In genomic region chr2:24671230-24671629, GRCh38 we compare ENCODE assay signal across 22 cellular contexts.
"Had no signal": no experiment of that assay in that cellular context is flagged by ENCODE, and none has a peak within 500 bp of the region (broad histone marks: within the 10 kb centered on the region; RNA-seq: fewer than 3 reads in every experiment).

No MANE protein-coding gene starts in this region.

- H3K4me1 ChIP-seq: foreskin keratinocyte, gastroesophageal sphincter, left lung had no signal

- H3K4me2 ChIP-seq: hepatocyte had no signal

- ATAC-seq: foreskin keratinocyte, gastroesophageal sphincter, heart left ventricle, left cardiac atrium, left lung, left ventricle myocardium superior, lower lobe of right lung, mucosa of descending colon had no signal

- FAIRE-seq: colon, endothelial cell of umbilical vein, islet of Langerhans, keratinocyte had no signal

- H3K4me3 Mint-ChIP-seq: mesothelial cell of epicardium had no signal

- H3K27ac ChIP-seq: coronary artery, dorsolateral prefrontal cortex, esophagus muscularis mucosa, foreskin keratinocyte, gastroesophageal sphincter, heart left ventricle, hepatocyte, left lung, lower lobe of right lung had no signal

- H3K9me3 Mint-ChIP-seq: mesothelial cell of epicardium had no signal

- DNase-seq: dermis blood vessel endothelial cell; dorsolateral prefrontal cortex; effector CD4-positive, alpha-beta T cell; effector memory CD4-positive, alpha-beta T cell; foreskin keratinocyte; heart left ventricle; hypothalamus; left cardiac atrium; left lung; left ventricle myocardium superior; lower lobe of right lung; mesenchymal stem cell; mucosa of descending colon had no signal

- H3K79me2 ChIP-seq: hepatocyte had no signal

- H3K9me3 ChIP-seq: esophagus muscularis mucosa, gastroesophageal sphincter, heart left ventricle, left lung, lower lobe of right lung, mucosa of descending colon had no signal

- H2AFZ ChIP-seq: hepatocyte had no signal

- H3K4me3 ChIP-seq: coronary artery, dorsolateral prefrontal cortex, esophagus muscularis mucosa, gastroesophageal sphincter, heart left ventricle, hepatocyte, left lung, lower lobe of right lung, mucosa of descending colon had no signal

- H3K27ac Mint-ChIP-seq: mesothelial cell of epicardium had no signal

- H3K27me3 ChIP-seq: dorsolateral prefrontal cortex, esophagus muscularis mucosa, foreskin keratinocyte, gastroesophageal sphincter, heart left ventricle, hepatocyte, left lung had no signal
